In genomic region chr15:57334257-57334656, GRCh38 we compare ENCODE assay signal across 14 cellular contexts. TPM values are rescaled to one million over a fixed set of nuclear protein-coding genes. Genes with fewer than 3 reads are reported as not detected.
DNase-seq lines count a peak whose midpoint lies in the region; ATAC-seq and TF ChIP-seq lines count a peak whose summit lies in the region.
"Had no signal": no experiment of that assay in that cellular context is flagged by ENCODE, and none has a peak within 500 bp of the region (broad histone marks: within the 10 kb centered on the region; RNA-seq: fewer than 3 reads in every experiment).

No MANE protein-coding gene starts in this region.

- no peak overlapping the region for H3K9ac ChIP-seq in PC-3 (ENCODE audit: low read length)

- no peak overlapping the region for H3K27ac ChIP-seq in PC-3 (ENCODE audit: low read length)
- H3K27ac ChIP-seq: SK-N-MC had no signal

- peak; percentile 75 for DNase-seq in ELR (ENCODE audit: low read depth)
- DNase-seq in PC-3: peak; percentile 62
- DNase-seq in endothelial cell (ENCODE audit: low spot score): no peak
- no peak for DNase-seq in mucosa of descending colon
- DNase-seq in activated T-cell treated with anti-CD3 and anti-CD28 coated beads, Interleukin-2, amount 50 U/mL, for 72 hours: no peak
- DNase-seq in DMS114 treated with DMSO at 0.1 percent for 48 hours (lab: John Stamatoyannopoulos, UW; ENCODE audit: unreplicated experiment): no peak
- DNase-seq: activated CD4-positive, alpha-beta T cell treated with anti-CD3 and anti-CD28 coated beads for 1 hour; hypothalamus; NCI-H1694 treated with DMSO at 0.1 percent for 48 hours; stimulated activated naive CD8-positive, alpha-beta T cell treated with anti-CD3 and anti-CD28 coated beads, Interleukin-15, amount 100 ng/mL, for 72 hours had no signal

- no peaks in the 10 kb centered on the region for H3F3A ChIP-seq in PC-3 (ENCODE audit: low read length, unreplicated experiment)

- peak overlapping the region; percentile 70 for H3K27ac Mint-ChIP-seq in endothelial cell (ENCODE audit: unreplicated experiment)
- H3K27ac Mint-ChIP-seq in activated T-cell treated with anti-CD3 and anti-CD28 coated beads, Interleukin-2, amount 50 U/mL, for 72 hours: no peak overlapping the region
- H3K27ac Mint-ChIP-seq: stimulated activated naive CD8-positive, alpha-beta T cell treated with anti-CD3 and anti-CD28 coated beads, Interleukin-15, amount 100 ng/mL, for 72 hours had no signal

- H3K4me1 ChIP-seq in PC-3 (ENCODE audit: insufficient read depth, low read length) (peaks cover 16% of the 10 kb centered on the region), mucosa of descending colon (ENCODE audit: low read depth) (no peaks in the 10 kb centered on the region)

- 0 out of 2 replicates have a peak overlapping the region, but pooled peaks have one; percentile 53 for H2AFZ ChIP-seq in PC-3 (ENCODE audit: low read length)

- no peaks in the 10 kb centered on the region for H3K79me2 ChIP-seq in PC-3 (ENCODE audit: low read length)

- H3K9me2 ChIP-seq in PC-3 (replicated peaks; ENCODE audit: low read length): no peaks in the 10 kb centered on the region

- peaks cover 3% of the 10 kb centered on the region for H3K36me3 Mint-ChIP-seq in endothelial cell (ENCODE audit: low read depth, unreplicated experiment)
- no peaks in the 10 kb centered on the region for H3K36me3 Mint-ChIP-seq in activated T-cell treated with anti-CD3 and anti-CD28 coated beads, Interleukin-2, amount 50 U/mL, for 72 hours (ENCODE audit: insufficient read depth in 2 of 2)
- H3K36me3 Mint-ChIP-seq: CD14-positive monocyte had no signal

- no peaks in the 10 kb centered on the region for H3K27me3 ChIP-seq in PC-3 (ENCODE audit: low read length)

- H3K9me3 Mint-ChIP-seq in endothelial cell (ENCODE audit: unreplicated experiment): no peaks in the 10 kb centered on the region
- H3K9me3 Mint-ChIP-seq in activated T-cell treated with anti-CD3 and anti-CD28 coated beads, Interleukin-2, amount 50 U/mL, for 72 hours: no peaks in the 10 kb centered on the region
- H3K9me3 Mint-ChIP-seq: CD14-positive monocyte; stimulated activated naive CD8-positive, alpha-beta T cell treated with anti-CD3 and anti-CD28 coated beads, Interleukin-15, amount 100 ng/mL, for 72 hours had no signal

- H3K36me3 ChIP-seq in PC-3 (ENCODE audit: low read depth, low read length) (no peaks in the 10 kb centered on the region), mucosa of descending colon (ENCODE audit: low read depth) (no peaks in the 10 kb centered on the region)

- intact Hi-C loops in PC-3 (cut with micrococcal nuclease): no loop called here
- intact Hi-C loops in mucosa of descending colon (cut with DNase I, micrococcal nuclease): no loop called here

- TF ChIP-seq CTCF in PC-3 (conservative IDR thresholded peaks at IDR 0.05; ENCODE audit: low read depth, low read length): no peak
- TF ChIP-seq CTCF in endothelial cell (IDR thresholded peaks at IDR 0.05; ENCODE audit: unreplicated experiment): no peak
- TF ChIP-seq CTCF in mucosa of descending colon (IDR thresholded peaks at IDR 0.05): no peak

- ATAC-seq in PC-3 (peak; percentile 97), mucosa of descending colon (peak; percentile 41), GM18907 (IDR thresholded peaks at IDR 0.05; ENCODE audit: unreplicated experiment) (no peak), HG03432 (IDR thresholded peaks at IDR 0.05; ENCODE audit: unreplicated experiment) (no peak)
- ATAC-seq in activated T-cell treated with anti-CD3 and anti-CD28 coated beads, Interleukin-2, amount 50 U/mL, for 72 hours (replicated peaks in 1 of 2): no peak
- ATAC-seq: stimulated activated naive CD8-positive, alpha-beta T cell treated with anti-CD3 and anti-CD28 coated beads, Interleukin-15, amount 100 ng/mL, for 72 hours had no signal

- peak overlapping the region; percentile 62 for H3K4me2 ChIP-seq in PC-3 (ENCODE audit: low read length)

- H4K20me1 ChIP-seq in PC-3 (ENCODE audit: low read length): no peaks in the 10 kb centered on the region

- H3K9me3 ChIP-seq in PC-3 (ENCODE audit: low read length) (no peaks in the 10 kb centered on the region), mucosa of descending colon (no peaks in the 10 kb centered on the region)

- no peak overlapping the region for H3K4me3 Mint-ChIP-seq in endothelial cell (ENCODE audit: unreplicated experiment)
- no peak overlapping the region for H3K4me3 Mint-ChIP-seq in activated T-cell treated with anti-CD3 and anti-CD28 coated beads, Interleukin-2, amount 50 U/mL, for 72 hours
- H3K4me3 Mint-ChIP-seq: CD14-positive monocyte; stimulated activated naive CD8-positive, alpha-beta T cell treated with anti-CD3 and anti-CD28 coated beads, Interleukin-15, amount 100 ng/mL, for 72 hours had no signal

- no TSS peak for BruUV-seq in PC-3 (replicated peaks; lab: Mats Ljungman, UMichigan)

- H3K27me3 Mint-ChIP-seq in endothelial cell (ENCODE audit: unreplicated experiment): peaks cover 14% of the 10 kb centered on the region
- H3K27me3 Mint-ChIP-seq in activated T-cell treated with anti-CD3 and anti-CD28 coated beads, Interleukin-2, amount 50 U/mL, for 72 hours (ENCODE audit: low read depth): peaks cover 17% of the 10 kb centered on the region

- no peak overlapping the region for H3K4me3 ChIP-seq in PC-3 (ENCODE audit: low read length)
- H3K4me3 ChIP-seq in mucosa of descending colon: no peak overlapping the region
- H3K4me3 ChIP-seq: SK-N-MC had no signal

- POLR2A ChIA-PET in PC-3 (lab: Charles Lee; ENCODE audit: unreplicated experiment): no interaction called here

- H3K4me1 Mint-ChIP-seq in endothelial cell (ENCODE audit: unreplicated experiment): peaks cover 64% of the 10 kb centered on the region
- H3K4me1 Mint-ChIP-seq in activated T-cell treated with anti-CD3 and anti-CD28 coated beads, Interleukin-2, amount 50 U/mL, for 72 hours (ENCODE audit: low read depth): no peaks in the 10 kb centered on the region

- CTCF ChIA-PET in PC-3 (lab: Charles Lee): interaction anchor here (0.7 kb wide), 1 partner anchor 118 kb away, joined by 3 read pairs; no protein-coding TSS in a partner anchor

RNA-seq across cellular contexts. Expression of gene CGNL1, which starts 42.0 kb away (rescaled TPM):
- total RNA-seq in PC-3 (2014; rRNA removed) (0.66 and 0.86 TPM in 2 replicates), endothelial cell (ENCODE audit: unreplicated experiment) (238 TPM), mucosa of descending colon (1 to 10 TPM; 3.3 to 4.5 (median 3.9) TPM)
- not detected for total RNA-seq in activated T-cell treated with anti-CD3 and anti-CD28 coated beads, Interleukin-2, amount 50 U/mL, for 72 hours

Comparison
In these comparisons a context has a peak if more than half of its experiments do, and no peak if none do; other contexts are left out.
1. DNase-seq: peak in ELR (single experiment) and PC-3 (single experiment); none in endothelial cell (single experiment), mucosa of descending colon (0 of 3), activated T-cell treated with anti-CD3 and anti-CD28 coated beads, Interleukin-2, amount 50 U/mL, for 72 hours (0 of 2) and DMS114 treated with DMSO at 0.1 percent for 48 hours (single experiment).
2. ATAC-seq: peak in PC-3 (single experiment) and mucosa of descending colon (single experiment); none in GM18907 (single experiment), HG03432 (single experiment) and activated T-cell treated with anti-CD3 and anti-CD28 coated beads, Interleukin-2, amount 50 U/mL, for 72 hours (0 of 2).
3. RNA of gene CGNL1, which starts 42.0 kb away (total RNA-seq): 238 TPM in endothelial cell (single experiment); 3.3 to 4.5 TPM in mucosa of descending colon, 0.66 to 0.86 TPM in PC-3 and not detected in activated T-cell treated with anti-CD3 and anti-CD28 coated beads, Interleukin-2, amount 50 U/mL, for 72 hours; every median in the first group is over 10 times any median in the second.